1 cellular context compared by ENCODE assay signal in the genomic region with DNA sequence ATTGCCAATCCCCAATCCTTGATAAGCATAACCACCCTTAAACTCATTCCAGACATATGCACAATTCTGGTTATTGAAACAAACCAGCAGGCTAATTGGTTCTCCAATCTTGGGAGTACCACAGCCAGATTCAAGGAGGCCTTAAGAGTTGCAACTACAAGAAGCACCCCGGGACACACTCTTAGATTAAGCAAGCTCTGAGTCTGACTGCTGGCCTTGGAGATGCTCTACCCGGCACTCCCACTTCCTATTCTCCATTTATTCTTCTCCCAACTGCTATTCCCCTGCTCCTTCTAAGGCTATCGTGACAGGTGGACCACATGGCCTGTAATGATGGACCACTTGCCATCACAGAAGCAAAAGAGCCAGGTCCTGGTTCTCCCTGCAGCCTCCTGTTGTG.
TF ChIP-seq lines count a peak whose summit lies in the region.

No MANE protein-coding gene starts in this region.

TF ChIP-seq in K562, 482 proteins besides CTCF, POLR2A, EP300 and RAD21:
- TF ChIP-seq, protein P1, sequence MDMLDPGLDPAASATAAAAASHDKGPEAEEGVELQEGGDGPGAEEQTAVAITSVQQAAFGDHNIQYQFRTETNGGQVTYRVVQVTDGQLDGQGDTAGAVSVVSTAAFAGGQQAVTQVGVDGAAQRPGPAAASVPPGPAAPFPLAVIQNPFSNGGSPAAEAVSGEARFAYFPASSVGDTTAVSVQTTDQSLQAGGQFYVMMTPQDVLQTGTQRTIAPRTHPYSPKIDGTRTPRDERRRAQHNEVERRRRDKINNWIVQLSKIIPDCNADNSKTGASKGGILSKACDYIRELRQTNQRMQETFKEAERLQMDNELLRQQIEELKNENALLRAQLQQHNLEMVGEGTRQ (CRISPR knock-in tag; IDR thresholded peaks at IDR 0.05) = no peak
- TF ChIP-seq SMC3 (conservative IDR thresholded peaks at IDR 0.05; ENCODE audit: insufficient read depth, low read depth, low read length) (no peak), ARID2 (IDR thresholded peaks at IDR 0.05) (no peak), NCOA1 (IDR thresholded peaks at IDR 0.05; ENCODE audit: low read depth) (no peak), ZNF707 (CRISPR knock-in tag; conservative IDR thresholded peaks at IDR 0.05) (no peak), SP1 (CRISPR knock-in tag; IDR thresholded peaks at IDR 0.05) (no peak), KLF1 (tag; IDR thresholded peaks at IDR 0.05) (no peak), ZNF384 (IDR thresholded peaks at IDR 0.05; ENCODE audit: low read depth, low read length) (no peak)
